ENCODE assay signal across 26 cellular contexts in genomic region chr19:7690779-7691258, GRCh38. TPM values are rescaled to one million over a fixed set of nuclear protein-coding genes. Genes with fewer than 3 reads are reported as not detected.
DNase-seq lines count a peak whose midpoint lies in the region; ATAC-seq and TF ChIP-seq lines count a peak whose summit lies in the region.
"Had no signal": no experiment of that assay in that cellular context is flagged by ENCODE, and none has a peak within 500 bp of the region (broad histone marks: within the 10 kb centered on the region; RNA-seq: fewer than 3 reads in every experiment).

No MANE protein-coding gene starts in this region.

- no peak overlapping the region for H2AK5ac ChIP-seq in neuronal stem cell (ENCODE audit: low read depth, low read length)

- peak overlapping the region; percentile 55 for H3K23ac ChIP-seq in neuronal stem cell (ENCODE audit: low read depth, low read length, poor library complexity)

- peaks cover 15% of the 10 kb centered on the region for H3K36me3 Mint-ChIP-seq in effector memory CD8-positive, alpha-beta T cell (ENCODE audit: insufficient read depth)

- no peak overlapping the region for H3K14ac ChIP-seq in neuronal stem cell (ENCODE audit: low read length)

- peak overlapping the region; percentile 19 for H4K8ac ChIP-seq in neuronal stem cell (ENCODE audit: low read depth, low read length)

- DNase-seq in activated gamma-delta T cell treated with Interleukin-2 at 50 U/mL for 16 hours: peak; percentile 26
- DNase-seq in activated gamma-delta T cell (lab: John Stamatoyannopoulos, UW): no peak
- peak; percentile 32 to 41 (median 35) for DNase-seq in effector memory CD8-positive, alpha-beta T cell
- no peak for DNase-seq in neuronal stem cell (ENCODE audit: low spot score)
- DNase-seq in hepatocyte (ENCODE audit: low spot score): no peak
- DNase-seq in NCI-H1694 (lab: John Stamatoyannopoulos, UW): no peak
- DNase-seq: BE2C, DMS79, H9, HFFc6, MM.1S, NCI-H1048, NCI-H1436, NCI-H1930, NCI-H226, NCI-H510A treated with DMSO at 0.1 percent for 48 hours, NCI-H748 treated with DMSO at 0.1 percent for 48 hours, PC-9, RPMI8226, SHP77 had no signal

- H3K36me3 ChIP-seq in neuronal stem cell (replicated peaks in 1 of 2; ENCODE audit: control insufficient read depth in 2 of 2, insufficient read depth in 2 of 2, low read length in 2 of 2): no peaks in the 10 kb centered on the region
- no peaks in the 10 kb centered on the region for H3K36me3 ChIP-seq in hepatocyte (replicated peaks; ENCODE audit: insufficient read depth, low read depth)
- H3K36me3 ChIP-seq: BE2C had no signal

- H3K27ac ChIP-seq in neuronal stem cell (replicated peaks; ENCODE audit: low read length): no peak overlapping the region
- H3K27ac ChIP-seq in hepatocyte: no peak overlapping the region
- H3K27ac ChIP-seq: A549, PC-9 had no signal

- H3K4me1 ChIP-seq in neuronal stem cell (ENCODE audit: control insufficient read depth in 2 of 2, insufficient read depth in 1 of 2, low read depth in 1 of 2, low read length in 2 of 2) (no peaks in the 10 kb centered on the region), hepatocyte (ENCODE audit: insufficient read depth) (no peaks in the 10 kb centered on the region)
- H3K4me1 ChIP-seq: A549, BE2C had no signal

- no peak overlapping the region for H2BK120ac ChIP-seq in neuronal stem cell (ENCODE audit: low read depth, low read length)

- peaks cover 3% of the 10 kb centered on the region for H3K79me1 ChIP-seq in neuronal stem cell (ENCODE audit: low read depth, low read length)

- no peak overlapping the region for H2BK12ac ChIP-seq in neuronal stem cell (ENCODE audit: low read length)

- H3K27me3 Mint-ChIP-seq in effector memory CD8-positive, alpha-beta T cell: no peaks in the 10 kb centered on the region

- H2AFZ ChIP-seq in neuronal stem cell (ENCODE audit: low read length) (no peak overlapping the region), hepatocyte (no peak overlapping the region)
- H2AFZ ChIP-seq: PC-9 had no signal

- H4K20me1 ChIP-seq in hepatocyte (ENCODE audit: insufficient read depth, poor library complexity, severe bottlenecking): no peaks in the 10 kb centered on the region

- H3K9me3 Mint-ChIP-seq in effector memory CD8-positive, alpha-beta T cell: no peaks in the 10 kb centered on the region
- H3K9me3 Mint-ChIP-seq: H9, HFFc6 had no signal

- no peak overlapping the region for H3K4ac ChIP-seq in neuronal stem cell (ENCODE audit: low read length)

- no peak overlapping the region for H2BK5ac ChIP-seq in neuronal stem cell (ENCODE audit: low read length)

- H3K27ac Mint-ChIP-seq in effector memory CD8-positive, alpha-beta T cell: no peak overlapping the region
- H3K27ac Mint-ChIP-seq: H9, HFFc6 had no signal

- WGBS in neuronal stem cell (ENCODE audit: extremely low coverage in 2 of 2, insufficient read length in 2 of 2, insufficient replicate concordance in 1 of 2), 2 donors: no CpG with 5 or more reads among the region's 8 CpGs
- 96% methylated on average over 8 of the region's 8 CpGs for WGBS in hepatocyte (ENCODE audit: low lambda C conversion rate, missing lambda C conversion rate)

- H2BK15ac ChIP-seq in neuronal stem cell (ENCODE audit: low read length): no peak overlapping the region

- H3K9me3 ChIP-seq in neuronal stem cell (replicated peaks in 1 of 2; ENCODE audit: control insufficient read depth in 2 of 2, insufficient read depth in 1 of 2, low read depth in 1 of 2, low read length in 2 of 2): peaks cover 0 to 15% of the 10 kb centered on the region in 2 donors
- no peaks in the 10 kb centered on the region for H3K9me3 ChIP-seq in hepatocyte (ENCODE audit: low read depth)
- H3K9me3 ChIP-seq: A549, BE2C had no signal

- H3K79me2 ChIP-seq in hepatocyte: no peaks in the 10 kb centered on the region

- H3K27me3 ChIP-seq in neuronal stem cell (ENCODE audit: control insufficient read depth in 3 of 3, insufficient read depth in 3 of 3, low read depth in 1 of 3, low read length in 3 of 3) (peaks cover 0 to 1% (median 0%) of the 10 kb centered on the region in 3 experiments), hepatocyte (no peaks in the 10 kb centered on the region)
- H3K27me3 ChIP-seq: BE2C had no signal

- H3K4me2 ChIP-seq in neuronal stem cell (ENCODE audit: insufficient read depth, low read length, poor library complexity, severe bottlenecking) (no peak overlapping the region), hepatocyte (no peak overlapping the region)
- H3K4me2 ChIP-seq: A549, PC-9 had no signal

- H3K9ac ChIP-seq in neuronal stem cell (ENCODE audit: low read depth, low read length, poor library complexity): no peak overlapping the region

- H4K91ac ChIP-seq in neuronal stem cell (ENCODE audit: low read depth, low read length, poor library complexity): no peak overlapping the region

- no peak for TF ChIP-seq CTCF in hepatocyte (IDR thresholded peaks at IDR 0.05; ENCODE audit: poor library complexity)

- H3K4me3 Mint-ChIP-seq in effector memory CD8-positive, alpha-beta T cell: no peak overlapping the region
- H3K4me3 Mint-ChIP-seq: H9, HFFc6 had no signal

- H3K4me3 ChIP-seq in neuronal stem cell (ENCODE audit: low read length in 2 of 2): peak overlapping the region in 1 of 2 donors; percentile 18
- no peak overlapping the region for H3K4me3 ChIP-seq in hepatocyte
- H3K4me3 ChIP-seq: A549, K562, PC-9 had no signal

- no peaks in the 10 kb centered on the region for H3K9me2 ChIP-seq in hepatocyte (replicated peaks; ENCODE audit: insufficient read depth)

- H3K4me1 Mint-ChIP-seq in effector memory CD8-positive, alpha-beta T cell (ENCODE audit: low read depth in 2 of 2): no peaks in the 10 kb centered on the region

- H3K18ac ChIP-seq in neuronal stem cell (ENCODE audit: low read length): no peak overlapping the region

- ATAC-seq in GM18520 (IDR thresholded peaks at IDR 0.05; ENCODE audit: unreplicated experiment) (peak; percentile 48), GM21529 (IDR thresholded peaks at IDR 0.05; ENCODE audit: unreplicated experiment) (no peak)
- ATAC-seq in effector memory CD8-positive, alpha-beta T cell (replicated peaks): peak; percentile 23
- ATAC-seq: A549, HepG2, K562 had no signal

RNA-seq across cellular contexts. Expression of gene TRAPPC5, which starts 10.2 kb away (rescaled TPM):
- polyA plus RNA-seq in neuronal stem cell (2013, experiment 1 of 2): 57.8 TPM
- polyA plus RNA-seq in neuronal stem cell (2013, experiment 2 of 2): 52.6 TPM
- total RNA-seq in hepatocyte: 64.6 and 80.4 TPM in 2 replicates
- polyA plus RNA-seq in hepatocyte: 175 and 187 TPM in 2 replicates

RNA-seq across cellular contexts. Expression of gene FCER2, which starts 11.1 kb away (rescaled TPM):
- polyA plus RNA-seq in neuronal stem cell (2013, experiment 1 of 2): 0.03 TPM
- polyA plus RNA-seq in neuronal stem cell (2013, experiment 2 of 2): not detected
- total RNA-seq in hepatocyte: not detected in 2 replicates
- not detected in 2 replicates for polyA plus RNA-seq in hepatocyte
- total RNA-seq: H9, HepG2, HFFc6, LHCN-M2, PC-9 had no signal
- polyA plus RNA-seq: A549, HepG2, K562 had no signal

RNA-seq across cellular contexts. Expression of gene MCEMP1, which starts 13.9 kb away (rescaled TPM):
- not detected for polyA plus RNA-seq in neuronal stem cell (2013, experiment 1 of 2)
- polyA plus RNA-seq in neuronal stem cell (2013, experiment 2 of 2): not detected
- not detected in 2 replicates for total RNA-seq in hepatocyte
- not detected in 2 replicates for polyA plus RNA-seq in hepatocyte
- total RNA-seq: H9, HepG2, HFFc6, LHCN-M2, PC-9 had no signal
- polyA plus RNA-seq: HepG2 had no signal

RNA-seq across cellular contexts. Expression of gene RETN, which starts 22.0 kb away (rescaled TPM):
- not detected for polyA plus RNA-seq in neuronal stem cell (2013, experiment 1 of 2)
- polyA plus RNA-seq in neuronal stem cell (2013, experiment 2 of 2): not detected
- total RNA-seq in hepatocyte: not detected in 2 replicates
- polyA plus RNA-seq in hepatocyte: 0.74 TPM in 1 of 2 replicates, not detected in the other
- total RNA-seq: H9, HepG2, HFFc6, K562, LHCN-M2, PC-9 had no signal
- polyA plus RNA-seq: A549, HepG2, K562 had no signal

RNA-seq across cellular contexts. Expression of gene CLEC4G, which starts 41.1 kb away (rescaled TPM):
- polyA plus RNA-seq in neuronal stem cell (2013, experiment 1 of 2): not detected
- polyA plus RNA-seq in neuronal stem cell (2013, experiment 2 of 2): not detected
- total RNA-seq in hepatocyte: not detected in 2 replicates
- polyA plus RNA-seq in hepatocyte: not detected in 2 replicates
- total RNA-seq: H9, HepG2, HFFc6, K562, LHCN-M2, PC-9 had no signal
- polyA plus RNA-seq: A549, HepG2, K562 had no signal

Comparison
In these comparisons a context has a peak if more than half of its experiments do, and no peak if none do; other contexts are left out.
1. DNase-seq: peak in activated gamma-delta T cell treated with Interleukin-2 at 50 U/mL for 16 hours (single experiment) and effector memory CD8-positive, alpha-beta T cell (3 of 3); none in activated gamma-delta T cell (single experiment), neuronal stem cell (single experiment), hepatocyte (single experiment) and NCI-H1694 (single experiment).